ENCODE assay signal across 16 cellular contexts in the genomic region with DNA sequence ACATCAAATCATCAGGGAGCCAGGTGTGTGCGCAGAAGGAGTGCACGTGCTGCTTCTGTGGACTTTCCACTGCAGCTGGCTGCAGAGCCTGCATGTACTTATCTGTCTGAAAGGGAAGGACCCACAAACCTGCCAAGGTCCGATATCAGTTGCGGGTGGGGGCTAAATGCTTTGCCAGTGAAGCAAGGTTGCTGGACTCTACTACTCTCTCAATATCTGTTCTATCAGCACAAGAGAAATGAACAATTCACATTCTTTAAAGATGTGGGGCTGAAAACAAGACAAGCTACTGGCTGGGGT.
A peak's percentile ranks its signal among the peaks of the same experiment; 100 is the strongest.
DNase-seq lines count a peak whose midpoint lies in the region; ATAC-seq and TF ChIP-seq lines count a peak whose summit lies in the region.
"Had no signal": no experiment of that assay in that cellular context is flagged by ENCODE, and none has a peak within 500 bp of the region (broad histone marks: within the 10 kb centered on the region; RNA-seq: fewer than 3 reads in every experiment).

No MANE protein-coding gene starts in this region.

- DNase-seq in Right ventricle myocardium inferior (ENCODE audit: missing footprints) (no peak), cardiac septum (ENCODE audit: low spot score) (no peak), heart right ventricle (no peak), osteoblast (ENCODE audit: insufficient read length, low spot score, missing footprints) (no peak), Calu3 (no peak), HuH-7.5 (ENCODE audit: low spot score) (no peak), AG08395 (ENCODE audit: low spot score) (no peak)
- DNase-seq: AML-193, DMS79, H9, MG63, NCI-H2029 treated with DMSO at 0.1 percent for 48 hours, NCI-H526, SHP77 treated with DMSO at 0.1 percent for 48 hours had no signal

- no peaks in the 10 kb centered on the region for H3K27me3 ChIP-seq in heart right ventricle
- H3K27me3 ChIP-seq in osteoblast (ENCODE audit: insufficient read depth, low read length): no peaks in the 10 kb centered on the region
- H3K27me3 ChIP-seq: MG63 had no signal

- WGBS in heart right ventricle, 2 donors: 56 to 58% methylated on average over 4 of the region's 4 CpGs

- H3K9me3 ChIP-seq in heart right ventricle: peaks cover 0 to 6% (median 0%) of the 10 kb centered on the region in 11 donors
- H3K9me3 ChIP-seq in osteoblast (ENCODE audit: low read depth, low read length): no peaks in the 10 kb centered on the region
- H3K9me3 ChIP-seq: A549, MG63 had no signal

- H3K79me2 ChIP-seq in osteoblast (ENCODE audit: insufficient read depth, low read length): no peaks in the 10 kb centered on the region

- H3K36me3 ChIP-seq in heart right ventricle (no peaks in the 10 kb centered on the region), osteoblast (ENCODE audit: insufficient read depth, low read length) (no peaks in the 10 kb centered on the region)
- H3K36me3 ChIP-seq: MG63 had no signal

- H3K36me3 Mint-ChIP-seq in Calu3 (ENCODE audit: insufficient read depth, unreplicated experiment): no peaks in the 10 kb centered on the region

- peak overlapping the region; percentile 66 for H3K4me2 ChIP-seq in osteoblast (ENCODE audit: insufficient read depth, low read length)
- H3K4me2 ChIP-seq: A549 had no signal

- no peaks in the 10 kb centered on the region for H3K27me3 Mint-ChIP-seq in Calu3 (ENCODE audit: unreplicated experiment)

- H3K27ac ChIP-seq in heart right ventricle (peak overlapping the region in 6 of 10 donors; percentile 11 to 67 (median 40)), osteoblast (ENCODE audit: low read depth, low read length) (peak overlapping the region; percentile 66)
- H3K27ac ChIP-seq: A549 had no signal

- TF ChIP-seq CTCF in heart right ventricle (IDR thresholded peaks at IDR 0.05): no peak
- TF ChIP-seq CTCF in osteoblast (IDR thresholded peaks at IDR 0.05; ENCODE audit: extremely low read depth, low read depth, low read length): no peak
- TF ChIP-seq CTCF in Calu3 (IDR thresholded peaks at IDR 0.05; ENCODE audit: unreplicated experiment): no peak

- H3K4me1 ChIP-seq in heart right ventricle: peaks cover 0 to 31% (median 17%) of the 10 kb centered on the region in 9 donors
- H3K4me1 ChIP-seq in osteoblast (ENCODE audit: insufficient read depth, low read length): peaks cover 27% of the 10 kb centered on the region
- H3K4me1 ChIP-seq: A549 had no signal

- H3K9me3 Mint-ChIP-seq in Calu3 (ENCODE audit: low read depth, unreplicated experiment): peaks cover 3% of the 10 kb centered on the region
- H3K9me3 Mint-ChIP-seq: H9 had no signal

- intact Hi-C loops in Right ventricle myocardium inferior (cut with DNase I) (no loop called here), cardiac septum (cut with DNase I) (no loop called here), heart right ventricle (cut with DNase I) (no loop called here), Calu3 (cut with micrococcal nuclease; ENCODE audit: unreplicated experiment) (no loop called here)

- peak; percentile 16 for ATAC-seq in Right ventricle myocardium inferior
- peak in 5 of 8 donors; percentile 27 to 74 (median 65) for ATAC-seq in heart right ventricle
- no peak for ATAC-seq in HG02885 (IDR thresholded peaks at IDR 0.05; ENCODE audit: poor library complexity, unreplicated experiment)
- ATAC-seq: A549 had no signal

- H3K4me3 ChIP-seq in heart right ventricle (no peak overlapping the region), osteoblast (ENCODE audit: insufficient read depth, low read length) (no peak overlapping the region)
- H3K4me3 ChIP-seq: A549, MG63 had no signal

- H4K20me1 ChIP-seq in osteoblast (ENCODE audit: insufficient read depth, low read length): no peaks in the 10 kb centered on the region

- CTCF ChIA-PET in Calu3 (lab: Charles Lee): no interaction called here

- H3K27ac Mint-ChIP-seq in Calu3 (ENCODE audit: unreplicated experiment): no peak overlapping the region
- H3K27ac Mint-ChIP-seq: H9 had no signal

- H3K4me3 Mint-ChIP-seq in Calu3 (ENCODE audit: low read depth, unreplicated experiment): no peak overlapping the region
- H3K4me3 Mint-ChIP-seq: H9 had no signal

- H2AFZ ChIP-seq in osteoblast (ENCODE audit: low read length): no peak overlapping the region

- no TSS peak for BruUV-seq in Calu3 (replicated peaks; lab: Mats Ljungman, UMichigan)

- no peaks in the 10 kb centered on the region for H3K4me1 Mint-ChIP-seq in Calu3 (ENCODE audit: low read depth, unreplicated experiment)
